Comparison of ENCODE assay signal across 8 cellular contexts in genomic region chr16:30368792-30369090, GRCh38. TPM values are rescaled to one million over a fixed set of nuclear protein-coding genes. Genes with fewer than 3 reads are reported as not detected.
A peak's percentile ranks its signal among the peaks of the same experiment; 100 is the strongest.
DNase-seq lines count a peak whose midpoint lies in the region; ATAC-seq and TF ChIP-seq lines count a peak whose summit lies in the region.

No MANE protein-coding gene starts in this region.

- POLR2A ChIA-PET in naive thymus-derived CD8-positive, alpha-beta T cell (lab: Charles Lee), result interaction anchor here (0.6 to 5.9 kb wide), 15 partner anchors 9 to 189 kb away, joined by 3 to 52 read pairs (median 7); partner anchors contain the start of genes CD2BP2, SEPTIN1, ZNF48 and ZNF771

- peak overlapping the region; percentile 81 for H3K27ac Mint-ChIP-seq in dendritic cell treated with granulocyte-macrophage colony-stimulating factor and Interleukin-4, amounts not matched to agents 40 ng/mL and 50 ng/mL, for 4 days
- H3K27ac Mint-ChIP-seq in naive thymus-derived CD8-positive, alpha-beta T cell, result peak overlapping the region; percentile 49 to 90 (median 84)

- TF ChIP-seq CTCF in AG09309 (IDR thresholded peaks at IDR 0.05; ENCODE audit: control insufficient read depth, insufficient read depth, low read depth, low read length, missing control alignments) (no peak), LNCaP clone FGC (IDR thresholded peaks at IDR 0.05; ENCODE audit: control insufficient read depth, extremely low read depth, insufficient read depth) (no peak)

- no peaks in the 10 kb centered on the region for H3K9me3 Mint-ChIP-seq in dendritic cell treated with granulocyte-macrophage colony-stimulating factor and Interleukin-4, amounts not matched to agents 40 ng/mL and 50 ng/mL, for 4 days
- H3K9me3 Mint-ChIP-seq in naive thymus-derived CD8-positive, alpha-beta T cell, result no peaks in the 10 kb centered on the region

- H3K4me3 Mint-ChIP-seq in dendritic cell treated with granulocyte-macrophage colony-stimulating factor and Interleukin-4, amounts not matched to agents 40 ng/mL and 50 ng/mL, for 4 days, result peak overlapping the region; percentile 89
- H3K4me3 Mint-ChIP-seq in naive thymus-derived CD8-positive, alpha-beta T cell, result peak overlapping the region; percentile 79 to 92 (median 87)

- no peak for DNase-seq in AG09309 (ENCODE audit: low read depth)
- no peak for DNase-seq in LNCaP clone FGC (ENCODE audit: low read depth)
- no peak for DNase-seq in naive thymus-derived CD8-positive, alpha-beta T cell
- no peak for DNase-seq in NCI-H2171 (lab: John Stamatoyannopoulos, UW)
- no peak for DNase-seq in NCI-H2029 treated with DMSO at 0.1 percent for 48 hours (lab: John Stamatoyannopoulos, UW)
- no peak for DNase-seq in NCI-H2107 (lab: John Stamatoyannopoulos, UW)
- no peak for DNase-seq in cerebellar nuclear complex (lab: John Stamatoyannopoulos, UW)

- H3K4me1 Mint-ChIP-seq in dendritic cell treated with granulocyte-macrophage colony-stimulating factor and Interleukin-4, amounts not matched to agents 40 ng/mL and 50 ng/mL, for 4 days (ENCODE audit: low read depth), result peaks cover 53% of the 10 kb centered on the region
- H3K4me1 Mint-ChIP-seq in naive thymus-derived CD8-positive, alpha-beta T cell, result peaks cover 34 to 60% (median 53%) of the 10 kb centered on the region in 4 donors

- H3K27me3 Mint-ChIP-seq in dendritic cell treated with granulocyte-macrophage colony-stimulating factor and Interleukin-4, amounts not matched to agents 40 ng/mL and 50 ng/mL, for 4 days, result no peaks in the 10 kb centered on the region
- H3K27me3 Mint-ChIP-seq in naive thymus-derived CD8-positive, alpha-beta T cell, result no peaks in the 10 kb centered on the region

- H3K4me3 ChIP-seq in AG09309 (ENCODE audit: control insufficient read depth, low read depth, low read length), result peak overlapping the region; percentile 86
- peak overlapping the region; percentile 82 for H3K4me3 ChIP-seq in LNCaP clone FGC (ENCODE audit: low read depth, low read length)

- ATAC-seq in naive thymus-derived CD8-positive, alpha-beta T cell, result no peak

- intact Hi-C loops in dendritic cell treated with granulocyte-macrophage colony-stimulating factor and Interleukin-4, amounts not matched to agents 40 ng/mL and 50 ng/mL, for 4 days (cut with micrococcal nuclease), result no loop called here

- peaks cover 57% of the 10 kb centered on the region for H3K36me3 Mint-ChIP-seq in dendritic cell treated with granulocyte-macrophage colony-stimulating factor and Interleukin-4, amounts not matched to agents 40 ng/mL and 50 ng/mL, for 4 days (ENCODE audit: low read depth)
- H3K36me3 Mint-ChIP-seq in naive thymus-derived CD8-positive, alpha-beta T cell, result peaks cover 0 to 33% (median 2%) of the 10 kb centered on the region in 3 donors

RNA-seq across cellular contexts. Expression of gene TBC1D10B, which starts 1.6 kb away (rescaled TPM):
- total RNA-seq in naive thymus-derived CD8-positive, alpha-beta T cell, result 10 to 100 TPM; 32.9 to 36.9 TPM
- 10 to 100 TPM in 1 of 3 donors, 1 to 10 TPM in 2; 6.6 to 10.5 (median 7.3) TPM for polyA plus RNA-seq in naive thymus-derived CD8-positive, alpha-beta T cell

RNA-seq across cellular contexts. Expression of gene MYL11, which starts 5.9 kb away (rescaled TPM):
- 1 to 10 TPM in 1 of 2 experiments, not detected in 1; 1.9 TPM for total RNA-seq in naive thymus-derived CD8-positive, alpha-beta T cell
- polyA plus RNA-seq in naive thymus-derived CD8-positive, alpha-beta T cell, result 1 to 10 TPM in 2 of 3 donors, not detected in 1; 1.1 to 4.2 TPM

RNA-seq across cellular contexts. Expression of gene SEPTIN1, which starts 13.6 kb away (rescaled TPM):
- 100 to 1,000 TPM; 216 to 222 TPM for total RNA-seq in naive thymus-derived CD8-positive, alpha-beta T cell
- 100 to 1,000 TPM; 178 to 249 (median 242) TPM for polyA plus RNA-seq in naive thymus-derived CD8-positive, alpha-beta T cell

RNA-seq across cellular contexts. Expression of gene CD2BP2, which starts 13.6 kb away (rescaled TPM):
- total RNA-seq in naive thymus-derived CD8-positive, alpha-beta T cell, result 10 to 100 TPM; 62.9 to 66.8 TPM
- 10 to 100 TPM; 20.6 to 21.9 (median 21.7) TPM for polyA plus RNA-seq in naive thymus-derived CD8-positive, alpha-beta T cell

RNA-seq across cellular contexts. Expression of gene ZNF48, which starts 26.5 kb away (rescaled TPM):
- 10 to 100 TPM; 12.7 to 14.3 TPM for total RNA-seq in naive thymus-derived CD8-positive, alpha-beta T cell
- 10 to 100 TPM in 1 of 3 donors, 1 to 10 TPM in 2; 6.1 to 11.7 (median 7.5) TPM for polyA plus RNA-seq in naive thymus-derived CD8-positive, alpha-beta T cell
